In genomic region chr14:66507722-66508546, GRCh38 we compare ENCODE assay signal across 7 cellular contexts.
DNase-seq lines count a peak whose midpoint lies in the region; ATAC-seq and TF ChIP-seq lines count a peak whose summit lies in the region.

Gene GPHN (plus strand): TSS chr14:66508147.

- no peaks in the 10 kb centered on the region for H3K4me1 ChIP-seq in iPS DF 6.9 (ENCODE audit: control insufficient read depth, insufficient read depth, low read length)

- ATAC-seq in GM18502 (IDR thresholded peaks at IDR 0.05; ENCODE audit: poor library complexity, unreplicated experiment) (peak; percentile 87), HG02970 (IDR thresholded peaks at IDR 0.05; ENCODE audit: low FRiP score, unreplicated experiment) (peak; percentile 75)

- H3K36me3 ChIP-seq in brain microvascular endothelial cell (replicated peaks) (no peaks in the 10 kb centered on the region), iPS DF 6.9 (ENCODE audit: control insufficient read depth, insufficient read depth, low read length) (no peaks in the 10 kb centered on the region)

- DNase-seq in NCI-H2029 treated with DMSO at 0.1 percent for 48 hours (lab: John Stamatoyannopoulos, UW), result peak; percentile 50
- peak; percentile 75 for DNase-seq in UCSD-AML1 (lab: John Stamatoyannopoulos, UW; ENCODE audit: unreplicated experiment)
- DNase-seq in brain microvascular endothelial cell, result peak; percentile 99
- peak; percentile 88 for DNase-seq in iPS DF 6.9 (ENCODE audit: low read depth, low spot score)
- peak; percentile 98 for DNase-seq in skeletal muscle cell (ENCODE audit: low read depth)

- in situ Hi-C loops in brain microvascular endothelial cell (cut with HindIII; ENCODE audit: low pct_ligation_motif_present, low sequenced_read_pairs), result no loop called here

- H3K27ac ChIP-seq in brain microvascular endothelial cell (peak within 1 kb of the TSS; percentile 45), iPS DF 6.9 (ENCODE audit: low read length) (no peak within 1 kb of the TSS)

- H3K4me3 ChIP-seq in brain microvascular endothelial cell (ENCODE audit: low read depth, low read length) (peak within 1 kb of the TSS; percentile 88), iPS DF 6.9 (ENCODE audit: low read length) (peak within 1 kb of the TSS; percentile 83), skeletal muscle cell (ENCODE audit: low read depth, low read length) (peak within 1 kb of the TSS; percentile 99)

- no CpG with 5 or more reads among the region's 91 CpGs for WGBS in iPS DF 6.9 (ENCODE audit: insufficient coverage, insufficient read length)

- no peaks in the 10 kb centered on the region for H3K9me3 ChIP-seq in iPS DF 6.9 (ENCODE audit: control insufficient read depth, insufficient read depth, low read length)

- TF ChIP-seq CTCF in brain microvascular endothelial cell (IDR thresholded peaks at IDR 0.05; ENCODE audit: low read depth, low read length, missing control alignments), result peak; percentile 45

- no peaks in the 10 kb centered on the region for H3K27me3 ChIP-seq in brain microvascular endothelial cell (replicated peaks)
- H3K27me3 ChIP-seq in iPS DF 6.9 (ENCODE audit: control insufficient read depth, insufficient read depth, low read length), result peaks cover 1% of the 10 kb centered on the region; the same call in 1 of the 2 replicates
